ENCODE assay signal across 9 cellular contexts in genomic region chr16:68445458-68445857, GRCh38. TPM values are rescaled to one million over a fixed set of nuclear protein-coding genes. Genes with fewer than 3 reads are reported as not detected.
A peak's percentile ranks its signal among the peaks of the same experiment; 100 is the strongest.
DNase-seq lines count a peak whose midpoint lies in the region; ATAC-seq and TF ChIP-seq lines count a peak whose summit lies in the region.
"Had no signal": no experiment of that assay in that cellular context is flagged by ENCODE, and none has a peak within 500 bp of the region (broad histone marks: within the 10 kb centered on the region; RNA-seq: fewer than 3 reads in every experiment).

No MANE protein-coding gene starts in this region.

- CTCF ChIA-PET in activated CD4-positive, alpha-beta memory T cell treated with anti-CD3 and anti-CD28 coated beads, Interleukin-2, amount 10 ng/mL, durations not matched to agents 7 days and 5 days (lab: Charles Lee), result interaction anchor here (0.9 to 2.4 kb wide), 6 partner anchors 11 to 76 kb away, joined by 3 to 10 read pairs (median 5); no protein-coding TSS in a partner anchor

- POLR2A ChIA-PET in activated CD4-positive, alpha-beta memory T cell treated with anti-CD3 and anti-CD28 coated beads, Interleukin-2, amount 10 ng/mL, durations not matched to agents 7 days and 5 days (lab: Charles Lee), result no interaction called here

- H3K4me1 Mint-ChIP-seq in activated CD4-positive, alpha-beta memory T cell treated with anti-CD3 and anti-CD28 coated beads, Interleukin-2, amount 10 ng/mL, durations not matched to agents 7 days and 5 days, result peaks cover 14% of the 10 kb centered on the region
- H3K4me1 Mint-ChIP-seq in effector memory CD8-positive, alpha-beta T cell (ENCODE audit: low read depth in 2 of 2), result peaks cover 17 to 23% of the 10 kb centered on the region in 2 donors

- peak; percentile 84 for DNase-seq in COLO668 (lab: John Stamatoyannopoulos, UW; ENCODE audit: unreplicated experiment)
- peak; percentile 75 for DNase-seq in GM20000 (ENCODE audit: low spot score)
- peak; percentile 76 for DNase-seq in NCI-H2196 (lab: John Stamatoyannopoulos, UW; ENCODE audit: unreplicated experiment)
- peak; percentile 68 for DNase-seq in activated CD4-positive, alpha-beta memory T cell treated with anti-CD3 and anti-CD28 coated beads, Interleukin-2, amount 10 ng/mL, durations not matched to agents 7 days and 5 days
- DNase-seq in islet precursor cell, result peak; percentile 81
- no peak for DNase-seq in effector memory CD8-positive, alpha-beta T cell
- DNase-seq in activated naive CD4-positive, alpha-beta T cell treated with Interleukin-2 at 50 U/mL for 16 hours, result no peak

- no peak overlapping the region for H3K4me3 Mint-ChIP-seq in activated CD4-positive, alpha-beta memory T cell treated with anti-CD3 and anti-CD28 coated beads, Interleukin-2, amount 10 ng/mL, durations not matched to agents 7 days and 5 days
- H3K4me3 Mint-ChIP-seq in effector memory CD8-positive, alpha-beta T cell, result no peak overlapping the region
- H3K4me3 Mint-ChIP-seq: IgD-negative memory B cell had no signal

- H3K9me3 Mint-ChIP-seq in activated CD4-positive, alpha-beta memory T cell treated with anti-CD3 and anti-CD28 coated beads, Interleukin-2, amount 10 ng/mL, durations not matched to agents 7 days and 5 days, result no peaks in the 10 kb centered on the region
- H3K9me3 Mint-ChIP-seq in effector memory CD8-positive, alpha-beta T cell, result no peaks in the 10 kb centered on the region

- peaks cover 44% of the 10 kb centered on the region for H3K27me3 Mint-ChIP-seq in activated CD4-positive, alpha-beta memory T cell treated with anti-CD3 and anti-CD28 coated beads, Interleukin-2, amount 10 ng/mL, durations not matched to agents 7 days and 5 days
- H3K27me3 Mint-ChIP-seq in effector memory CD8-positive, alpha-beta T cell, result peaks cover 29 to 55% of the 10 kb centered on the region in 2 donors

- no peak overlapping the region for H3K27ac Mint-ChIP-seq in activated CD4-positive, alpha-beta memory T cell treated with anti-CD3 and anti-CD28 coated beads, Interleukin-2, amount 10 ng/mL, durations not matched to agents 7 days and 5 days
- no peak overlapping the region for H3K27ac Mint-ChIP-seq in effector memory CD8-positive, alpha-beta T cell
- H3K27ac Mint-ChIP-seq: IgD-negative memory B cell had no signal

- TF ChIP-seq CTCF in GM20000 (IDR thresholded peaks at IDR 0.05; ENCODE audit: extremely low read depth, missing control alignments), result peak; percentile 52

- no peaks in the 10 kb centered on the region for H3K36me3 Mint-ChIP-seq in activated CD4-positive, alpha-beta memory T cell treated with anti-CD3 and anti-CD28 coated beads, Interleukin-2, amount 10 ng/mL, durations not matched to agents 7 days and 5 days (ENCODE audit: low read depth)
- peaks cover 3% of the 10 kb centered on the region for H3K36me3 Mint-ChIP-seq in effector memory CD8-positive, alpha-beta T cell (ENCODE audit: insufficient read depth)
- H3K36me3 Mint-ChIP-seq: IgD-negative memory B cell had no signal

- no peak for ATAC-seq in effector memory CD8-positive, alpha-beta T cell (replicated peaks)
- ATAC-seq in GM21515 (IDR thresholded peaks at IDR 0.05; ENCODE audit: unreplicated experiment), result no peak

RNA-seq across cellular contexts. Expression of gene SMPD3, which starts 2.9 kb away (rescaled TPM):
- total RNA-seq in activated CD4-positive, alpha-beta memory T cell treated with anti-CD3 and anti-CD28 coated beads, Interleukin-2, amount 10 ng/mL, durations not matched to agents 7 days and 5 days, result under 1 TPM; 0.38 to 0.53 TPM

Comparison
In these comparisons a context has a peak if more than half of its experiments do, and no peak if none do; other contexts are left out.
1. DNase-seq: peak in COLO668 (single experiment), GM20000 (single experiment), NCI-H2196 (single experiment), activated CD4-positive, alpha-beta memory T cell treated with anti-CD3 and anti-CD28 coated beads, Interleukin-2, amount 10 ng/mL, durations not matched to agents 7 days and 5 days (single experiment) and islet precursor cell (single experiment); none in effector memory CD8-positive, alpha-beta T cell (0 of 3) and activated naive CD4-positive, alpha-beta T cell treated with Interleukin-2 at 50 U/mL for 16 hours (single experiment).